ENCODE assay signal across 11 cellular contexts in the genomic region with DNA sequence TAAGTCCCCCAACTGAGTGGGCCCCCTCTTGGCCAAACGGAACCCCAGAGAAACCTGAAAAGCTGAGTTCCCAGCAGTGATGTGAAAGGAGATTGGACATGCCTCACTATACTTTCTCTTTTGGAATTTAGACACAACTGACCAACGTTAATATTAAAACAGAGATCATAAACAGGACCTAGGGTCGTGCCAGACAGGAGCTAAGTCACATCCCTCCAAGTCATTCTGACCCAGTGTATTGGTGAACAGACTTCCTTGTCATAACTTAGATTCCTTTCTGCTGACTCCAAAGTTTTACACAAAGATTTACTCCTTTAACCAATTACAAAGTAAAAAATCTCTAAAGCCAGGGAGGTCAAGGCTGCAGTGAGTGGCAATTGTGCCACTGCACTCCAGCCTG. TPM values are rescaled to one million over a fixed set of nuclear protein-coding genes. Genes with fewer than 3 reads are reported as not detected.
DNase-seq lines count a peak whose midpoint lies in the region; ATAC-seq and TF ChIP-seq lines count a peak whose summit lies in the region.
"Had no signal": no experiment of that assay in that cellular context is flagged by ENCODE, and none has a peak within 500 bp of the region (broad histone marks: within the 10 kb centered on the region; RNA-seq: fewer than 3 reads in every experiment).

No MANE protein-coding gene starts in this region.

- no peak overlapping the region for H3K27ac ChIP-seq in Karpas-422 (ENCODE audit: low read length)
- no peak overlapping the region for H3K27ac ChIP-seq in ovary

- intact Hi-C loops in activated T-helper 1 cell treated with anti-CD3 and anti-CD28 coated beads, Interleukin-12 subunit alpha, Interleukin-12 subunit beta, Interleukin-2, Interleukin-4 antibody, amounts not matched to agents 30 ng/mL and 10 ng/mL and 1 ng/mL, durations not matched to agents 14 hours and 24 hours and 36 hours (cut with micrococcal nuclease) = loop anchor here (2.0 kb wide), 2 partner anchors 14 to 46 kb away; no protein-coding TSS in a partner anchor
- intact Hi-C loops in ovary (cut with DNase I) = no loop called here

- H3K4me1 ChIP-seq in Karpas-422 (ENCODE audit: low read length) = no peaks in the 10 kb centered on the region
- no peaks in the 10 kb centered on the region for H3K4me1 ChIP-seq in ovary (ENCODE audit: insufficient read depth)

- H3K79me2 ChIP-seq in Karpas-422 (ENCODE audit: low read length) = no peaks in the 10 kb centered on the region

- H3K4me1 Mint-ChIP-seq in activated T-helper 1 cell treated with anti-CD3 and anti-CD28 coated beads, Interleukin-12 subunit alpha, Interleukin-12 subunit beta, Interleukin-2, Interleukin-4 antibody, amounts not matched to agents 30 ng/mL and 10 ng/mL and 1 ng/mL, durations not matched to agents 14 hours and 24 hours and 36 hours (ENCODE audit: low read depth) = peaks cover 47% of the 10 kb centered on the region

- no peak overlapping the region for H3K4me2 ChIP-seq in Karpas-422 (ENCODE audit: low read depth, low read length, poor library complexity, severe bottlenecking)

- H3K9me2 ChIP-seq in Karpas-422 (replicated peaks; ENCODE audit: insufficient read depth, low read length) = no peaks in the 10 kb centered on the region

- H3K9me3 ChIP-seq in Karpas-422 (ENCODE audit: low read length) (no peaks in the 10 kb centered on the region), ovary (no peaks in the 10 kb centered on the region)

- peak; percentile 26 for ATAC-seq in GM21529 (IDR thresholded peaks at IDR 0.05; ENCODE audit: unreplicated experiment)

- TF ChIP-seq CTCF in ovary (IDR thresholded peaks at IDR 0.05) = no peak

- H3K36me3 ChIP-seq in Karpas-422 (ENCODE audit: insufficient read depth, low read length) = no peaks in the 10 kb centered on the region
- no peaks in the 10 kb centered on the region for H3K36me3 ChIP-seq in ovary

- TF ChIP-seq EP300 in ovary (IDR thresholded peaks at IDR 0.05) = no peak

- no peaks in the 10 kb centered on the region for H3K27me3 Mint-ChIP-seq in activated T-helper 1 cell treated with anti-CD3 and anti-CD28 coated beads, Interleukin-12 subunit alpha, Interleukin-12 subunit beta, Interleukin-2, Interleukin-4 antibody, amounts not matched to agents 30 ng/mL and 10 ng/mL and 1 ng/mL, durations not matched to agents 14 hours and 24 hours and 36 hours (ENCODE audit: insufficient read depth)
- H3K27me3 Mint-ChIP-seq: dendritic cell treated with granulocyte-macrophage colony-stimulating factor and Interleukin-4, amounts not matched to agents 40 ng/mL and 50 ng/mL, for 4 days had no signal

- H3K27me3 ChIP-seq in Karpas-422 (ENCODE audit: low read length) = no peaks in the 10 kb centered on the region
- no peaks in the 10 kb centered on the region for H3K27me3 ChIP-seq in ovary

- H4K20me1 ChIP-seq in Karpas-422 (ENCODE audit: insufficient read depth, low read depth, low read length) = no peaks in the 10 kb centered on the region

- no peaks in the 10 kb centered on the region for H3K9me3 Mint-ChIP-seq in activated T-helper 1 cell treated with anti-CD3 and anti-CD28 coated beads, Interleukin-12 subunit alpha, Interleukin-12 subunit beta, Interleukin-2, Interleukin-4 antibody, amounts not matched to agents 30 ng/mL and 10 ng/mL and 1 ng/mL, durations not matched to agents 14 hours and 24 hours and 36 hours
- H3K9me3 Mint-ChIP-seq: dendritic cell treated with granulocyte-macrophage colony-stimulating factor and Interleukin-4, amounts not matched to agents 40 ng/mL and 50 ng/mL, for 4 days had no signal

- DNase-seq in AG08395 (ENCODE audit: low spot score) = peak; percentile 79
- DNase-seq in activated T-helper 1 cell treated with anti-CD3 and anti-CD28 coated beads, Interleukin-12 subunit alpha, Interleukin-12 subunit beta, Interleukin-2, Interleukin-4 antibody, amounts not matched to agents 30 ng/mL and 10 ng/mL and 1 ng/mL, durations not matched to agents 14 hours and 24 hours and 36 hours (ENCODE audit: low spot score) = no peak
- peak; percentile 89 for DNase-seq in glomerular visceral epithelial cell (ENCODE audit: extremely low spot score)
- DNase-seq in Karpas-422 = no peak
- DNase-seq in ecto neural progenitor cell (ENCODE audit: low spot score) = no peak
- no peak for DNase-seq in stimulated activated CD8-positive, alpha-beta memory T cell treated with anti-CD3 and anti-CD28 coated beads, Interleukin-4, amount 100 ng/mL, for 48 hours
- DNase-seq in ovary = no peak
- DNase-seq: NCI-H510A treated with DMSO at 0.1 percent for 48 hours; stimulated activated CD4-positive, alpha-beta T cell treated with anti-CD3 and anti-CD28 coated beads, Interleukin-4, amount 100 ng/mL, for 1 hour had no signal

- no peak for TF ChIP-seq POLR2A in ovary (IDR thresholded peaks at IDR 0.05)

- no peak overlapping the region for H3K4me3 Mint-ChIP-seq in activated T-helper 1 cell treated with anti-CD3 and anti-CD28 coated beads, Interleukin-12 subunit alpha, Interleukin-12 subunit beta, Interleukin-2, Interleukin-4 antibody, amounts not matched to agents 30 ng/mL and 10 ng/mL and 1 ng/mL, durations not matched to agents 14 hours and 24 hours and 36 hours
- H3K4me3 Mint-ChIP-seq: dendritic cell treated with granulocyte-macrophage colony-stimulating factor and Interleukin-4, amounts not matched to agents 40 ng/mL and 50 ng/mL, for 4 days had no signal

- H3K27ac Mint-ChIP-seq in activated T-helper 1 cell treated with anti-CD3 and anti-CD28 coated beads, Interleukin-12 subunit alpha, Interleukin-12 subunit beta, Interleukin-2, Interleukin-4 antibody, amounts not matched to agents 30 ng/mL and 10 ng/mL and 1 ng/mL, durations not matched to agents 14 hours and 24 hours and 36 hours = peak overlapping the region; percentile 8
- H3K27ac Mint-ChIP-seq: dendritic cell treated with granulocyte-macrophage colony-stimulating factor and Interleukin-4, amounts not matched to agents 40 ng/mL and 50 ng/mL, for 4 days had no signal

- no peak overlapping the region for H2AFZ ChIP-seq in Karpas-422 (ENCODE audit: low read length)

- peaks cover 52% of the 10 kb centered on the region for H3K36me3 Mint-ChIP-seq in activated T-helper 1 cell treated with anti-CD3 and anti-CD28 coated beads, Interleukin-12 subunit alpha, Interleukin-12 subunit beta, Interleukin-2, Interleukin-4 antibody, amounts not matched to agents 30 ng/mL and 10 ng/mL and 1 ng/mL, durations not matched to agents 14 hours and 24 hours and 36 hours (ENCODE audit: low read depth)

- no peak overlapping the region for H3K9ac ChIP-seq in Karpas-422 (ENCODE audit: low read length)

- H3K4me3 ChIP-seq in Karpas-422 (ENCODE audit: low read length) (no peak overlapping the region), ovary (no peak overlapping the region)

- WGBS in ovary, 3 donors = 25 to 39% (median 29%) methylated on average over 3 of the region's 3 CpGs

RNA-seq across cellular contexts. Expression of a gene that starts 46.9 kb away (rescaled TPM):
- 36.7 TPM in 2 replicates for total RNA-seq in activated T-helper 1 cell treated with anti-CD3 and anti-CD28 coated beads, Interleukin-12 subunit alpha, Interleukin-12 subunit beta, Interleukin-2, Interleukin-4 antibody, amounts not matched to agents 30 ng/mL and 10 ng/mL and 1 ng/mL, durations not matched to agents 14 hours and 24 hours and 36 hours
- total RNA-seq in Karpas-422 (2014; rRNA removed; shearing (Covaris generic); ENCODE audit: low replicate concordance) = 3.7 and 8.4 TPM in 2 replicates
- total RNA-seq in ovary = 10 to 100 TPM; 23.9 to 70.8 (median 27.7) TPM
- polyA plus RNA-seq in ovary = 10 to 100 TPM; 24.7 to 47.3 TPM

Comparison
In these comparisons a context has a peak if more than half of its experiments do, and no peak if none do; other contexts are left out.
1. DNase-seq: peak in AG08395 (single experiment) and glomerular visceral epithelial cell (single experiment); none in activated T-helper 1 cell treated with anti-CD3 and anti-CD28 coated beads, Interleukin-12 subunit alpha, Interleukin-12 subunit beta, Interleukin-2, Interleukin-4 antibody, amounts not matched to agents 30 ng/mL and 10 ng/mL and 1 ng/mL, durations not matched to agents 14 hours and 24 hours and 36 hours (single experiment), Karpas-422 (single experiment), ecto neural progenitor cell (single experiment), stimulated activated CD8-positive, alpha-beta memory T cell treated with anti-CD3 and anti-CD28 coated beads, Interleukin-4, amount 100 ng/mL, for 48 hours (single experiment) and ovary (0 of 5).